ENCODE assay signal across 10 cellular contexts in genomic region chr7:118311121-118311803, GRCh38.
DNase-seq lines count a peak whose midpoint lies in the region; ATAC-seq and TF ChIP-seq lines count a peak whose summit lies in the region.
"Had no signal": no experiment of that assay in that cellular context is flagged by ENCODE, and none has a peak within 500 bp of the region (broad histone marks: within the 10 kb centered on the region; RNA-seq: fewer than 3 reads in every experiment).

No MANE protein-coding gene starts in this region.

- H3K36me3 ChIP-seq in left ventricle myocardium inferior, result no peaks in the 10 kb centered on the region

- peak; percentile 90 for ATAC-seq in GM19395 (IDR thresholded peaks at IDR 0.05; ENCODE audit: unreplicated experiment)
- ATAC-seq in HG03103 (IDR thresholded peaks at IDR 0.05; ENCODE audit: low read depth, unreplicated experiment), result peak; percentile 80
- no peak for ATAC-seq in WTC11

- no peak overlapping the region for H3K4me3 Mint-ChIP-seq in WTC11
- H3K4me3 Mint-ChIP-seq: dendritic cell treated with granulocyte-macrophage colony-stimulating factor and Interleukin-4, amounts not matched to agents 40 ng/mL and 50 ng/mL, for 4 days had no signal

- no peaks in the 10 kb centered on the region for H3K27me3 ChIP-seq in left ventricle myocardium inferior (ENCODE audit: low read depth)

- no peak overlapping the region for H3K27ac Mint-ChIP-seq in WTC11
- H3K27ac Mint-ChIP-seq: dendritic cell treated with granulocyte-macrophage colony-stimulating factor and Interleukin-4, amounts not matched to agents 40 ng/mL and 50 ng/mL, for 4 days had no signal

- H3K4me1 Mint-ChIP-seq in WTC11, result peaks cover 17% of the 10 kb centered on the region

- H3K4me3 ChIP-seq in left ventricle myocardium inferior, result no peak overlapping the region

- CTCF ChIA-PET in WTC11 (lab: Charles Lee), result no interaction called here

- no peaks in the 10 kb centered on the region; the same call in 1 of the 2 replicates for H3K27me3 Mint-ChIP-seq in WTC11 (ENCODE audit: low read depth)

- peaks cover 45% of the 10 kb centered on the region for H3K9me3 ChIP-seq in left ventricle myocardium inferior (replicated peaks)

- H3K36me3 Mint-ChIP-seq in WTC11, result peaks cover 22% of the 10 kb centered on the region

- intact Hi-C loops in left ventricle myocardium inferior (cut with micrococcal nuclease), result no loop called here

- H3K27ac ChIP-seq in left ventricle myocardium inferior (replicated peaks), result no peak overlapping the region

- H3K9me3 Mint-ChIP-seq in WTC11, result peaks cover 40% of the 10 kb centered on the region

- TF ChIP-seq CTCF in WTC11 (IDR thresholded peaks at IDR 0.05), result no peak
- TF ChIP-seq CTCF in left ventricle myocardium inferior (IDR thresholded peaks at IDR 0.05; ENCODE audit: borderline replicate concordance), result no peak

- no peaks in the 10 kb centered on the region for H3K4me1 ChIP-seq in left ventricle myocardium inferior

- peak; percentile 96 to 98 for DNase-seq in AML-193 (lab: John Stamatoyannopoulos, UW)
- peak; percentile 97 for DNase-seq in SIG-M5 (lab: John Stamatoyannopoulos, UW)
- no peak for DNase-seq in NCI-H128 (lab: John Stamatoyannopoulos, UW; ENCODE audit: unreplicated experiment)
- DNase-seq in stimulated activated naive CD4-positive, alpha-beta T cell treated with Interleukin-2 at 50 U/mL for 16 hours (lab: John Stamatoyannopoulos, UW), result no peak
- no peak for DNase-seq in WTC11 (ENCODE audit: low spot score)
- no peak for DNase-seq in left ventricle myocardium inferior
- DNase-seq: SHP77 treated with DMSO at 0.1 percent for 48 hours had no signal

- POLR2A ChIA-PET in WTC11 (lab: Charles Lee), result interaction anchor here (0.6 kb wide), 1 partner anchor 53 kb away, joined by 3 read pairs; no protein-coding TSS in a partner anchor

TF ChIP-seq in WTC11, 78 proteins besides CTCF, POLR2A, EP300 and RAD21:
- no peak for TF ChIP-seq IRF1 (CRISPR knock-in tag; IDR thresholded peaks at IDR 0.05)
- TF ChIP-seq SOX15 (CRISPR knock-in tag; IDR thresholded peaks at IDR 0.05), result no peak
- no peak for TF ChIP-seq ZNF396 (CRISPR knock-in tag; IDR thresholded peaks at IDR 0.05; ENCODE audit: borderline replicate concordance)

Comparison
In these comparisons a context has a peak if more than half of its experiments do, and no peak if none do; other contexts are left out.
1. DNase-seq: peak in AML-193 (2 of 2) and SIG-M5 (single experiment); none in NCI-H128 (single experiment), stimulated activated naive CD4-positive, alpha-beta T cell treated with Interleukin-2 at 50 U/mL for 16 hours (single experiment), WTC11 (single experiment) and left ventricle myocardium inferior (single experiment).